Comparison of ENCODE assay signal across 18 cellular contexts in genomic region chr4:37763164-37763444, GRCh38.
"Had no signal": no experiment of that assay in that cellular context is flagged by ENCODE, and none has a peak within 500 bp of the region (broad histone marks: within the 10 kb centered on the region; RNA-seq: fewer than 3 reads in every experiment).

No MANE protein-coding gene starts in this region.

- FAIRE-seq: endometrium, kidney had no signal

- H3K4me3 Mint-ChIP-seq: activated B cell treated with CpG ODN at 0.5 μM for 24 hours; activated CD4-positive, alpha-beta memory T cell treated with anti-CD3 and anti-CD28 coated beads, Interleukin-2, amount 10 ng/mL, durations not matched to agents 7 days and 5 days; activated naive CD4-positive, alpha-beta T cell treated with anti-CD3 and anti-CD28 coated beads for 36 hours; naive B cell; stimulated activated naive CD8-positive, alpha-beta T cell treated with anti-CD3 and anti-CD28 coated beads, Interleukin-15, amount 100 ng/mL, for 72 hours had no signal

- DNase-seq: activated B cell treated with CpG ODN at 0.5 μM for 24 hours; activated CD4-positive, alpha-beta memory T cell treated with anti-CD3 and anti-CD28 coated beads, Interleukin-2, amount 10 ng/mL, durations not matched to agents 7 days and 5 days; activated T-cell treated with anti-CD3 and anti-CD28 coated beads, Interleukin-2, amount 50 U/mL, for 1 hour; caudate nucleus; gastrocnemius medialis; kidney; left ventricle myocardium inferior; naive B cell; nucleus accumbens; posterior cingulate gyrus; stimulated activated CD4-positive, alpha-beta T cell treated with anti-CD3 and anti-CD28 coated beads, Interleukin-2, amount 100 ng/mL, for 48 hours; stimulated activated naive CD8-positive, alpha-beta T cell treated with anti-CD3 and anti-CD28 coated beads, Interleukin-15, amount 100 ng/mL, for 72 hours had no signal

- H3K27me3 Mint-ChIP-seq: activated B cell treated with CpG ODN at 0.5 μM for 24 hours; activated CD4-positive, alpha-beta memory T cell treated with anti-CD3 and anti-CD28 coated beads, Interleukin-2, amount 10 ng/mL, durations not matched to agents 7 days and 5 days; naive B cell; stimulated activated naive CD8-positive, alpha-beta T cell treated with anti-CD3 and anti-CD28 coated beads, Interleukin-15, amount 100 ng/mL, for 72 hours had no signal

- H3K27ac ChIP-seq: gastrocnemius medialis, left ventricle myocardium inferior, upper lobe of left lung had no signal

- H3K4me1 ChIP-seq: gastrocnemius medialis had no signal

- H3K9me3 Mint-ChIP-seq: activated B cell treated with CpG ODN at 0.5 μM for 24 hours; activated CD4-positive, alpha-beta memory T cell treated with anti-CD3 and anti-CD28 coated beads, Interleukin-2, amount 10 ng/mL, durations not matched to agents 7 days and 5 days; activated naive CD4-positive, alpha-beta T cell treated with anti-CD3 and anti-CD28 coated beads for 36 hours; activated T-helper 2 cell treated with anti-CD3 and anti-CD28 coated beads, Interferon-gamma antibody, Interleukin-2, Interleukin-4, amounts not matched to agents 10 μg/mL and 5 μg/mL and 100 μg/mL, durations not matched to agents 14 hours and 24 hours and 36 hours; brain; naive B cell; stimulated activated naive CD8-positive, alpha-beta T cell treated with anti-CD3 and anti-CD28 coated beads, Interleukin-15, amount 100 ng/mL, for 72 hours had no signal

- H3K9me3 ChIP-seq: gastrocnemius medialis, left ventricle myocardium inferior, mucosa of descending colon, upper lobe of left lung had no signal

- H3K36me3 ChIP-seq: gastrocnemius medialis, left ventricle myocardium inferior, upper lobe of left lung had no signal

- H3K36me3 Mint-ChIP-seq: brain, naive B cell had no signal

- H3K27me3 ChIP-seq: gastrocnemius medialis, upper lobe of left lung had no signal

- H3K27ac Mint-ChIP-seq: activated B cell treated with CpG ODN at 0.5 μM for 24 hours; activated CD4-positive, alpha-beta memory T cell treated with anti-CD3 and anti-CD28 coated beads, Interleukin-2, amount 10 ng/mL, durations not matched to agents 7 days and 5 days; activated naive CD4-positive, alpha-beta T cell treated with anti-CD3 and anti-CD28 coated beads for 36 hours; activated T-helper 2 cell treated with anti-CD3 and anti-CD28 coated beads, Interferon-gamma antibody, Interleukin-2, Interleukin-4, amounts not matched to agents 10 μg/mL and 5 μg/mL and 100 μg/mL, durations not matched to agents 14 hours and 24 hours and 36 hours; stimulated activated naive CD8-positive, alpha-beta T cell treated with anti-CD3 and anti-CD28 coated beads, Interleukin-15, amount 100 ng/mL, for 72 hours had no signal

- H3K4me3 ChIP-seq: gastrocnemius medialis, left ventricle myocardium inferior, mucosa of descending colon, upper lobe of left lung had no signal

- ATAC-seq: gastrocnemius medialis; stimulated activated naive CD8-positive, alpha-beta T cell treated with anti-CD3 and anti-CD28 coated beads, Interleukin-15, amount 100 ng/mL, for 72 hours had no signal
